8 cellular contexts compared by ENCODE assay signal in the genomic region with DNA sequence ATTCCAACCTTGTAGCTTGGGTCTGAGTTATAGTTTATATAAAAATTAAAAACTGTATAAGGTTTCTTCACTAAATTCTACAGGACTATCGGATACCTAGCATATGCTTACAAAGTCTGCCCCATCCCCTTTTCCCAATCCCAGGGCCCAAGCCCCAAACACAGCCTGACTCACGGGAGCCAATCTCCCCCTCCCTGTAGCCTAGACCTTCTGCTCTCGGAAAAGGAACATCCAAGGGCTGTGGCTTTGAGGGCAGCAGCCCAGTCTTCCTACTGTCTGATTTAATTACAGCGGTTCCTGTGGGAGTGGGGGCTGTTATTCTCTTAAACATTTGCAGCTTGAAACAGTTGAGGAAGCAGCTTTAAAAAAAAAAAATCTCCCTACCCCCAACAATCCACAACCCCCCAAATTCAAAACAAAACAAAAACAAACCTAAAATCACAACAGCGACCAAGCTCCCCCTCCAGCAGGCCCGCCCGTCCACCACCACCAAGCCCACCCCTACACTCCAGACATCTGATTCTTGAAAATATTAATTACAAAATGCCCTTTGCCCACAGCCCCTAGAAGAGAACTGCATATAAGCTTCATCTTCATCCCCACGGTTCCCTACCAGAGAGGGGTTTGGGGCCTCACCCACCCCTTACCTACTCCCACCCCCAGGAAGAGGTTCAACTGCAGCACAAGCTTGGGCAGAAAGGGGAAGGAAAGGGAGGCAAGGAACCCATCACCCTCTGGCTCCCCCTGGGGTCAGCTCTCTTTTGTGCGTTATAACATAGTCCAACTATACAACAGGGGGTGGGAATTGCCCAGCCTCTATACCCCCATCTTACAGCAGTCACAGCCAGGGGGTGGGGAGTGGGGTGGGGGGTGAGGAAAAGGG. TPM values are rescaled to one million over a fixed set of nuclear protein-coding genes. Genes with fewer than 3 reads are reported as not detected.
DNase-seq lines count a peak whose midpoint lies in the region; ATAC-seq, FAIRE-seq and TF ChIP-seq lines count a peak whose summit lies in the region.

No MANE protein-coding gene starts in this region.

- H3K9me3 ChIP-seq in Caco-2 (no peaks in the 10 kb centered on the region), SU-DHL-6 (ENCODE audit: insufficient read depth, low read length) (no peaks in the 10 kb centered on the region), uterus (no peaks in the 10 kb centered on the region)

- H3K36me3 Mint-ChIP-seq in Caco-2 (ENCODE audit: insufficient read depth, unreplicated experiment) (peaks cover 74% of the 10 kb centered on the region), mesothelial cell of epicardium (peaks cover 15% of the 10 kb centered on the region)

- no peak for TF ChIP-seq POLR2A in uterus (IDR thresholded peaks at IDR 0.05)

- intact Hi-C loops in Caco-2 (cut with micrococcal nuclease; ENCODE audit: unreplicated experiment) (no loop called here), uterus (cut with DNase I; ENCODE audit: low total_unique reads) (no loop called here)

- H3K27ac ChIP-seq in SU-DHL-6 (ENCODE audit: low read depth, low read length) (peak overlapping the region; percentile 86), uterus (peak overlapping the region; percentile 85 to 86)

- no peaks in the 10 kb centered on the region for H3K9me2 ChIP-seq in SU-DHL-6 (replicated peaks; ENCODE audit: insufficient read depth, low read length)

- H2AFZ ChIP-seq in SU-DHL-6 (ENCODE audit: low read depth, low read length, severe bottlenecking), result peak overlapping the region; percentile 39

- TF ChIP-seq CTCF in Caco-2 (IDR thresholded peaks at IDR 0.05; ENCODE audit: insufficient read depth in 1 of 2, low read depth in 1 of 2, low read length in 1 of 2, severe bottlenecking in 1 of 2, unreplicated experiment in 1 of 2) (peak; percentile 36 to 69), SU-DHL-6 (IDR thresholded peaks at IDR 0.05; ENCODE audit: insufficient read depth, low read length, poor library complexity, severe bottlenecking) (peak; percentile 34), cardiac fibroblast (IDR thresholded peaks at IDR 0.05; ENCODE audit: low read depth, low read length) (peak; percentile 40), mesothelial cell of epicardium (IDR thresholded peaks at IDR 0.05; ENCODE audit: unreplicated experiment) (no peak), uterus (IDR thresholded peaks at IDR 0.05) (no peak)

- no peak for FAIRE-seq in HTR-8/SVneo (lab: Jason Lieb, UNC)

- H3K27ac Mint-ChIP-seq in Caco-2 (ENCODE audit: unreplicated experiment) (peak overlapping the region; percentile 98), mesothelial cell of epicardium (peak overlapping the region; percentile 100)

- peaks cover 20% of the 10 kb centered on the region for H3F3A ChIP-seq in SU-DHL-6 (ENCODE audit: insufficient read depth)

- H3K79me2 ChIP-seq in SU-DHL-6 (ENCODE audit: insufficient read depth, low read length), result peaks cover 8% of the 10 kb centered on the region; the same call in 1 of the 2 replicates

- peak overlapping the region; percentile 82 for H3K9ac ChIP-seq in SU-DHL-6 (ENCODE audit: low read length)

- 0 out of 2 replicates have a peak, but pooled peaks cover 4% of the 10 kb centered on the region for H3K4me1 ChIP-seq in Caco-2
- H3K4me1 ChIP-seq in uterus, result peaks cover 0 to 5% of the 10 kb centered on the region in 2 donors

- no peaks in the 10 kb centered on the region for H4K20me1 ChIP-seq in SU-DHL-6 (ENCODE audit: low read depth, low read length)

- POLR2A ChIA-PET in Caco-2 (lab: Charles Lee), result interaction anchor here (0.6 to 0.9 kb wide), 2 partner anchors 23 to 129 kb away, joined by 3 to 4 read pairs; no protein-coding TSS in a partner anchor

- H3K27me3 ChIP-seq in Caco-2 (replicated peaks; ENCODE audit: control insufficient read depth, insufficient read depth, low read length) (no peaks in the 10 kb centered on the region), SU-DHL-6 (ENCODE audit: low read length) (no peaks in the 10 kb centered on the region), uterus (no peaks in the 10 kb centered on the region)

- CTCF ChIA-PET in Caco-2 (lab: Charles Lee), result interaction anchor here (0.6 to 2.1 kb wide), 13 partner anchors 10 to 266 kb away, joined by 3 to 33 read pairs (median 5); partner anchors contain the start of genes DDN and LMBR1L

- H3K4me1 Mint-ChIP-seq in Caco-2 (ENCODE audit: low read depth, unreplicated experiment), result peaks cover 19% of the 10 kb centered on the region
- H3K4me1 Mint-ChIP-seq in mesothelial cell of epicardium, result peaks cover 24% of the 10 kb centered on the region

- peak overlapping the region; percentile 91 for H3K4me3 Mint-ChIP-seq in Caco-2 (ENCODE audit: unreplicated experiment)
- H3K4me3 Mint-ChIP-seq in mesothelial cell of epicardium, result peak overlapping the region; percentile 91

- H3K9me3 Mint-ChIP-seq in Caco-2 (ENCODE audit: unreplicated experiment), result no peaks in the 10 kb centered on the region
- no peaks in the 10 kb centered on the region for H3K9me3 Mint-ChIP-seq in mesothelial cell of epicardium

- peak overlapping the region; percentile 86 for H3K4me2 ChIP-seq in SU-DHL-6 (ENCODE audit: low read depth, low read length, poor library complexity, severe bottlenecking)

- no peak for ATAC-seq in HG03378 (IDR thresholded peaks at IDR 0.05; ENCODE audit: unreplicated experiment)
- ATAC-seq in GM19035 (IDR thresholded peaks at IDR 0.05; ENCODE audit: unreplicated experiment), result no peak

- BruUV-seq in Caco-2 (replicated peaks; lab: Mats Ljungman, UMichigan), result no TSS peak

- DNase-seq in Caco-2 (peak; percentile 67 to 69), HTR-8/SVneo (ENCODE audit: insufficient read length, low spot score) (peak; percentile 54), cardiac fibroblast (ENCODE audit: low read depth in 2 of 2) (peak; percentile 34 to 37), mesothelial cell of epicardium (ENCODE audit: low spot score in 2 of 2, unreplicated experiment in 2 of 2) (no peak), uterus (peak in 1 of 2 donors; percentile 22)

- H3K27me3 Mint-ChIP-seq in Caco-2 (ENCODE audit: insufficient read depth, unreplicated experiment) (no peaks in the 10 kb centered on the region), mesothelial cell of epicardium (ENCODE audit: low read depth) (no peaks in the 10 kb centered on the region)

- H3K4me3 ChIP-seq in Caco-2 (ENCODE audit: low read depth, low read length) (peak overlapping the region; percentile 73), SU-DHL-6 (ENCODE audit: insufficient read depth, low read length, poor library complexity, severe bottlenecking) (peak overlapping the region; percentile 71), cardiac fibroblast (replicated peaks in 1 of 2; ENCODE audit: low read depth in 2 of 2, low read length in 2 of 2) (no peak overlapping the region), uterus (peak overlapping the region in 1 of 2 donors; percentile 77)

- H3K36me3 ChIP-seq in Caco-2 (ENCODE audit: control insufficient read depth, insufficient read depth, low read length) (no peaks in the 10 kb centered on the region), SU-DHL-6 (ENCODE audit: low read length) (no peaks in the 10 kb centered on the region), uterus (no peaks in the 10 kb centered on the region)

RNA-seq across cellular contexts. Expression of gene PRKAG1, which starts 1.1 kb away (rescaled TPM):
- total RNA-seq in Caco-2 (2022) (60.3 and 61.4 TPM in 2 replicates), mesothelial cell of epicardium (58.7 to 61.8 TPM (median 59.4 TPM) in 3 replicates), uterus (10 to 100 TPM; 34.7 to 46.6 (median 39.6) TPM)

RNA-seq across cellular contexts. Expression of gene DDN, which starts 20.5 kb away (rescaled TPM):
- total RNA-seq in Caco-2 (2022), result 1.7 and 1.9 TPM in 2 replicates
- total RNA-seq in mesothelial cell of epicardium, result 0.27 to 0.36 TPM (median 0.29 TPM) in 3 replicates
- total RNA-seq in uterus, result under 1 TPM in 1 of 4 donors, not detected in 3; 0.18 TPM

RNA-seq across cellular contexts. Expression of gene KMT2D, which starts 40.9 kb away (rescaled TPM):
- total RNA-seq in Caco-2 (2022), result 139 and 140 TPM in 2 replicates
- total RNA-seq in mesothelial cell of epicardium, result 125 to 137 TPM (median 136 TPM) in 3 replicates
- total RNA-seq in uterus, result 100 to 1,000 TPM in 1 of 4 donors, 10 to 100 TPM in 3; 22.3 to 138 (median 38.2) TPM

RNA-seq across cellular contexts. Expression of gene WNT1, which starts 41.6 kb away (rescaled TPM):
- 0.63 TPM in 1 of 2 replicates, not detected in the other for total RNA-seq in Caco-2 (2022)
- not detected in 3 replicates for total RNA-seq in mesothelial cell of epicardium
- not detected for total RNA-seq in uterus

RNA-seq across cellular contexts. Expression of gene WNT10B, which starts 48.1 kb away (rescaled TPM):
- total RNA-seq in Caco-2 (2022) (4.2 and 4.4 TPM in 2 replicates), mesothelial cell of epicardium (0.77 to 1.2 TPM (median 0.98 TPM) in 3 replicates), uterus (under 1 TPM in 1 of 4 donors, not detected in 3; 0.35 TPM)

Comparison
In these comparisons a context has a peak if more than half of its experiments do, and no peak if none do; other contexts are left out.
1. DNase-seq: peak in Caco-2 (2 of 2), HTR-8/SVneo (single experiment) and cardiac fibroblast (2 of 2); none in mesothelial cell of epicardium (0 of 2).
2. H3K4me3 ChIP-seq: peak in Caco-2 (single experiment) and SU-DHL-6 (single experiment); none in cardiac fibroblast (0 of 2).
3. CTCF ChIP-seq: peak in Caco-2 (2 of 2), SU-DHL-6 (single experiment) and cardiac fibroblast (single experiment); none in mesothelial cell of epicardium (single experiment) and uterus (0 of 4).